Comparison of ENCODE assay signal across 8 cellular contexts in the genomic region with DNA sequence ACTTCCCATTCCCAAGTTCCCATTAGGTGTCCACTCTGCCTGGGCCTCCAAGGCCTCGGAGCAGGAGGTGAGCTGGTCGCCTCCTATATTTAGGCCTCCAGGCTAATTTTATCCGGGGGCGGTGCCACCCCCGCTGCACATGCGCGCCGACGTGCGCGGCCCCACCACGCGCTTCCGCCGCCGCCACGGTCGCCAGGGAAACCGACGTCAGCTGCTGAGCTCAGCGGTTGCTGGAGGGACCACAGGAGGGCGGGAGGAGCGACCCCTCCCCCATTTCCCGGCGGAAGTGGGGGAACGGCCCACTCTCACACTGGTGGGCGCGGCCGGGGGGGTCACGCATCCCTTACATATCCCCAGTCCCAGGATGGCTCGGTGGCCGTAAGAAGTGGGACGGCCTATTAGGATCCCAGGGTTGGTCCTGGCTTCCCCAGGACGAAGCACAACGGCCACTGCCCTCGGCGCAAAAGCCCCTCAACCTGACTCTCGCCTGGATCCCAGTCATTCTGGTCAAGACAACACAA. TPM values are rescaled to one million over a fixed set of nuclear protein-coding genes. Genes with fewer than 3 reads are reported as not detected.
DNase-seq lines count a peak whose midpoint lies in the region; ATAC-seq, FAIRE-seq and TF ChIP-seq lines count a peak whose summit lies in the region.

No MANE protein-coding gene starts in this region.

- H3K4me3 Mint-ChIP-seq in neural crest cell, result peak overlapping the region; percentile 96
- H3K4me3 Mint-ChIP-seq in stimulated activated naive CD8-positive, alpha-beta T cell treated with anti-CD3 and anti-CD28 coated beads, Interleukin-15, Interleukin-2, amounts not matched to agents 100 ng/mL and 50 ng/mL, for 24 hours, result peak overlapping the region; percentile 93

- 91% methylated on average over 38 of the region's 38 CpGs for WGBS in A549 (ENCODE audit: missing lambda C conversion rate)

- no peaks in the 10 kb centered on the region for H3K9me3 ChIP-seq in A549

- peak overlapping the region; percentile 78 for H3K4me2 ChIP-seq in A549

- H3K36me3 Mint-ChIP-seq in neural crest cell (ENCODE audit: low read depth), result peaks cover 1% of the 10 kb centered on the region
- H3K36me3 Mint-ChIP-seq in stimulated activated naive CD8-positive, alpha-beta T cell treated with anti-CD3 and anti-CD28 coated beads, Interleukin-15, Interleukin-2, amounts not matched to agents 100 ng/mL and 50 ng/mL, for 24 hours (ENCODE audit: low read depth), result peaks cover 30% of the 10 kb centered on the region

- ATAC-seq in A549, result no peak
- peak; percentile 40 for ATAC-seq in GM18861 (IDR thresholded peaks at IDR 0.05; ENCODE audit: unreplicated experiment)
- peak; percentile 39 for ATAC-seq in HG03378 (IDR thresholded peaks at IDR 0.05; ENCODE audit: unreplicated experiment)

- no peak for TF ChIP-seq RAD21 in A549 (conservative IDR thresholded peaks at IDR 0.05 in 1 of 2, IDR thresholded peaks at IDR 0.05 in 1 of 2)

- H3K4me1 Mint-ChIP-seq in neural crest cell, result peaks cover 6% of the 10 kb centered on the region
- peaks cover 19% of the 10 kb centered on the region for H3K4me1 Mint-ChIP-seq in stimulated activated naive CD8-positive, alpha-beta T cell treated with anti-CD3 and anti-CD28 coated beads, Interleukin-15, Interleukin-2, amounts not matched to agents 100 ng/mL and 50 ng/mL, for 24 hours (ENCODE audit: low read depth)

- peak overlapping the region; percentile 94 for H3K27ac Mint-ChIP-seq in neural crest cell (ENCODE audit: unreplicated experiment)
- H3K27ac Mint-ChIP-seq in stimulated activated naive CD8-positive, alpha-beta T cell treated with anti-CD3 and anti-CD28 coated beads, Interleukin-15, Interleukin-2, amounts not matched to agents 100 ng/mL and 50 ng/mL, for 24 hours, result peak overlapping the region; percentile 71

- H3K4me3 ChIP-seq in A549, result peak overlapping the region; percentile 49; the same call in 2 of the 3 replicates
- peak overlapping the region; percentile 70 to 77 for H3K4me3 ChIP-seq in foreskin fibroblast (ENCODE audit: low read depth in 1 of 2, low read length in 2 of 2)

- H3K27ac ChIP-seq in A549, result peak overlapping the region; percentile 89 to 93; a peak in 3 of 6 replicates

- FAIRE-seq in A549 (lab: Jason Lieb, UNC), result no peak

- peaks cover 42% of the 10 kb centered on the region for H3K4me1 ChIP-seq in A549

- TF ChIP-seq CTCF in A549 (IDR thresholded peaks at IDR 0.05) (no peak), foreskin fibroblast (IDR thresholded peaks at IDR 0.05; ENCODE audit: low read depth, low read length) (no peak), neural crest cell (conservative IDR thresholded peaks at IDR 0.05) (no peak)

- POLR2A ChIA-PET in A549 (lab: Yijun Ruan, JAX), result interaction anchor here (1.3 kb wide), 1 partner anchor 13 kb away, joined by 10 read pairs; no protein-coding TSS in a partner anchor

- no peaks in the 10 kb centered on the region for H3K9me3 Mint-ChIP-seq in neural crest cell
- no peaks in the 10 kb centered on the region for H3K9me3 Mint-ChIP-seq in stimulated activated naive CD8-positive, alpha-beta T cell treated with anti-CD3 and anti-CD28 coated beads, Interleukin-15, Interleukin-2, amounts not matched to agents 100 ng/mL and 50 ng/mL, for 24 hours

- TF ChIP-seq EP300 in A549 (IDR thresholded peaks at IDR 0.05), result no peak

- H3K27me3 Mint-ChIP-seq in neural crest cell (ENCODE audit: low read depth), result no peaks in the 10 kb centered on the region
- H3K27me3 Mint-ChIP-seq in stimulated activated naive CD8-positive, alpha-beta T cell treated with anti-CD3 and anti-CD28 coated beads, Interleukin-15, Interleukin-2, amounts not matched to agents 100 ng/mL and 50 ng/mL, for 24 hours, result no peaks in the 10 kb centered on the region

- CTCF ChIA-PET in A549 (lab: Yijun Ruan, JAX), result interaction anchor here (1.2 to 26.5 kb wide), 3 partner anchors 2 to 32 kb away, joined by 4 to 601 read pairs (median 601); partner anchors contain the start of genes PER1 and VAMP2

- DNase-seq in A549 (ENCODE audit: low read depth in 1 of 2, low spot score in 1 of 2) (no peak), RPMI8226 (peak; percentile 88), foreskin fibroblast (peak; percentile 94 to 97), neural crest cell (ENCODE audit: low read depth, low spot score) (peak; percentile 71)
- peak; percentile 84 for DNase-seq in activated gamma-delta T cell treated with anti-CD3 and anti-CD28 coated beads, Interleukin-2, amount 50 U/mL, for 16 hours (ENCODE audit: low read depth)

- TF ChIP-seq POLR2A in A549 (IDR thresholded peaks at IDR 0.05; ENCODE audit: low read length), result no peak

TF ChIP-seq in A549, 52 proteins besides CTCF, POLR2A, EP300 and RAD21:
- TF ChIP-seq HOXA7 (CRISPR knock-in tag; IDR thresholded peaks at IDR 0.05) (peak; percentile 82; the same call in 1 of the 2 replicates), MAFK (IDR thresholded peaks at IDR 0.05; ENCODE audit: partially characterized antibody) (peak; percentile 3)
- TF ChIP-seq, protein P1, sequence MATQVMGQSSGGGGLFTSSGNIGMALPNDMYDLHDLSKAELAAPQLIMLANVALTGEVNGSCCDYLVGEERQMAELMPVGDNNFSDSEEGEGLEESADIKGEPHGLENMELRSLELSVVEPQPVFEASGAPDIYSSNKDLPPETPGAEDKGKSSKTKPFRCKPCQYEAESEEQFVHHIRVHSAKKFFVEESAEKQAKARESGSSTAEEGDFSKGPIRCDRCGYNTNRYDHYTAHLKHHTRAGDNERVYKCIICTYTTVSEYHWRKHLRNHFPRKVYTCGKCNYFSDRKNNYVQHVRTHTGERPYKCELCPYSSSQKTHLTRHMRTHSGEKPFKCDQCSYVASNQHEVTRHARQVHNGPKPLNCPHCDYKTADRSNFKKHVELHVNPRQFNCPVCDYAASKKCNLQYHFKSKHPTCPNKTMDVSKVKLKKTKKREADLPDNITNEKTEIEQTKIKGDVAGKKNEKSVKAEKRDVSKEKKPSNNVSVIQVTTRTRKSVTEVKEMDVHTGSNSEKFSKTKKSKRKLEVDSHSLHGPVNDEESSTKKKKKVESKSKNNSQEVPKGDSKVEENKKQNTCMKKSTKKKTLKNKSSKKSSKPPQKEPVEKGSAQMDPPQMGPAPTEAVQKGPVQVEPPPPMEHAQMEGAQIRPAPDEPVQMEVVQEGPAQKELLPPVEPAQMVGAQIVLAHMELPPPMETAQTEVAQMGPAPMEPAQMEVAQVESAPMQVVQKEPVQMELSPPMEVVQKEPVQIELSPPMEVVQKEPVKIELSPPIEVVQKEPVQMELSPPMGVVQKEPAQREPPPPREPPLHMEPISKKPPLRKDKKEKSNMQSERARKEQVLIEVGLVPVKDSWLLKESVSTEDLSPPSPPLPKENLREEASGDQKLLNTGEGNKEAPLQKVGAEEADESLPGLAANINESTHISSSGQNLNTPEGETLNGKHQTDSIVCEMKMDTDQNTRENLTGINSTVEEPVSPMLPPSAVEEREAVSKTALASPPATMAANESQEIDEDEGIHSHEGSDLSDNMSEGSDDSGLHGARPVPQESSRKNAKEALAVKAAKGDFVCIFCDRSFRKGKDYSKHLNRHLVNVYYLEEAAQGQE (IDR thresholded peaks at IDR 0.05), result no peak
TF ChIP-seq in A549: peak in this region for 2.

RNA-seq across cellular contexts. Expression of gene PER1, which starts 1.0 kb away (rescaled TPM):
- 5.5 and 5.6 TPM in 2 replicates for polyA plus RNA-seq in A549 (2011; rRNA removed)
- polyA plus RNA-seq in A549 (2012; cell fraction: cytosol; rRNA removed), result 7.4 and 10.9 TPM in 2 replicates
- polyA plus RNA-seq in A549 (2012; cell fraction: nucleus; rRNA removed), result 53.8 and 57.6 TPM in 2 replicates
- polyA plus RNA-seq in A549 (2017; fragmentation: RNase III; extraction: RNeasy Plus Mini Kit Qiagen cat#74134 plus additional on column Dnase treatment), result 6.8 to 8.7 TPM (median 8.4 TPM) in 3 replicates
- polyA minus RNA-seq in A549 (2011; rRNA and poly(A)+ RNA removed), result 13.7 and 34.7 TPM in 2 replicates
- total RNA-seq in neural crest cell, result 38.3 and 51.6 TPM in 2 replicates

RNA-seq across cellular contexts. Expression of gene VAMP2, which starts 11.6 kb away (rescaled TPM):
- polyA plus RNA-seq in A549 (2011; rRNA removed), result 21.7 and 24.7 TPM in 2 replicates
- 20.5 and 26.1 TPM in 2 replicates for polyA plus RNA-seq in A549 (2012; cell fraction: cytosol; rRNA removed)
- polyA plus RNA-seq in A549 (2012; cell fraction: nucleus; rRNA removed), result 23.5 and 36.3 TPM in 2 replicates
- polyA plus RNA-seq in A549 (2017; fragmentation: RNase III; extraction: RNeasy Plus Mini Kit Qiagen cat#74134 plus additional on column Dnase treatment), result 19.2 to 23.3 TPM (median 19.3 TPM) in 3 replicates
- polyA minus RNA-seq in A549 (2011; rRNA and poly(A)+ RNA removed), result 8.5 and 9.5 TPM in 2 replicates
- total RNA-seq in neural crest cell, result 47.2 and 49.7 TPM in 2 replicates

RNA-seq across cellular contexts. Expression of gene TMEM107, which starts 25.0 kb away (rescaled TPM):
- polyA plus RNA-seq in A549 (2011; rRNA removed), result 21.8 and 22.8 TPM in 2 replicates
- 27.0 and 28.5 TPM in 2 replicates for polyA plus RNA-seq in A549 (2012; cell fraction: cytosol; rRNA removed)
- polyA plus RNA-seq in A549 (2012; cell fraction: nucleus; rRNA removed), result 17.3 and 18.3 TPM in 2 replicates
- 16.0 to 19.2 TPM (median 17.0 TPM) in 3 replicates for polyA plus RNA-seq in A549 (2017; fragmentation: RNase III; extraction: RNeasy Plus Mini Kit Qiagen cat#74134 plus additional on column Dnase treatment)
- 94.8 and 135 TPM in 2 replicates for polyA minus RNA-seq in A549 (2011; rRNA and poly(A)+ RNA removed)
- total RNA-seq in neural crest cell, result 41.4 and 45.7 TPM in 2 replicates

RNA-seq across cellular contexts. Expression of gene HES7, which starts 27.3 kb away (rescaled TPM):
- polyA plus RNA-seq in A549 (2011; rRNA removed) (0.56 and 0.58 TPM in 2 replicates), A549 (2017; fragmentation: RNase III; extraction: RNeasy Plus Mini Kit Qiagen cat#74134 plus additional on column Dnase treatment) (0.67 to 1.4 TPM (median 0.72 TPM) in 3 replicates)
- 1.9 and 2.5 TPM in 2 replicates for polyA plus RNA-seq in A549 (2012; cell fraction: cytosol; rRNA removed)
- 5.0 and 10.2 TPM in 2 replicates for polyA plus RNA-seq in A549 (2012; cell fraction: nucleus; rRNA removed)
- 0.24 and 0.50 TPM in 2 replicates for polyA minus RNA-seq in A549 (2011; rRNA and poly(A)+ RNA removed)
- 0.41 and 0.56 TPM in 2 replicates for total RNA-seq in neural crest cell

RNA-seq across cellular contexts. Expression of gene ALOXE3, which starts 32.9 kb away (rescaled TPM):
- polyA plus RNA-seq in A549 (2011; rRNA removed) (0.35 and 0.58 TPM in 2 replicates), A549 (2017; fragmentation: RNase III; extraction: RNeasy Plus Mini Kit Qiagen cat#74134 plus additional on column Dnase treatment) (0.40 to 0.51 TPM (median 0.46 TPM) in 3 replicates)
- polyA plus RNA-seq in A549 (2012; cell fraction: cytosol; rRNA removed), result 0.50 and 0.57 TPM in 2 replicates
- polyA plus RNA-seq in A549 (2012; cell fraction: nucleus; rRNA removed), result 1.5 TPM in 2 replicates
- polyA minus RNA-seq in A549 (2011; rRNA and poly(A)+ RNA removed), result 0.63 and 0.74 TPM in 2 replicates
- total RNA-seq in neural crest cell, result 0.09 TPM in 1 of 2 replicates, not detected in the other

Comparison
In these comparisons a context has a peak if more than half of its experiments do, and no peak if none do; other contexts are left out.
1. ATAC-seq: peak in GM18861 (single experiment) and HG03378 (single experiment); none in A549 (0 of 2).
2. DNase-seq: peak in RPMI8226 (single experiment), activated gamma-delta T cell treated with anti-CD3 and anti-CD28 coated beads, Interleukin-2, amount 50 U/mL, for 16 hours (single experiment), foreskin fibroblast (2 of 2) and neural crest cell (single experiment); none in A549 (0 of 2).